1 cellular context compared by ENCODE assay signal in genomic region chr6:25746968-25747367, GRCh38.
TF ChIP-seq lines count a peak whose summit lies in the region.

No MANE protein-coding gene starts in this region.

TF ChIP-seq in HCT116, 20 proteins besides CTCF, POLR2A, EP300 and RAD21 (continued from another document):
- TF ChIP-seq, protein P1, sequence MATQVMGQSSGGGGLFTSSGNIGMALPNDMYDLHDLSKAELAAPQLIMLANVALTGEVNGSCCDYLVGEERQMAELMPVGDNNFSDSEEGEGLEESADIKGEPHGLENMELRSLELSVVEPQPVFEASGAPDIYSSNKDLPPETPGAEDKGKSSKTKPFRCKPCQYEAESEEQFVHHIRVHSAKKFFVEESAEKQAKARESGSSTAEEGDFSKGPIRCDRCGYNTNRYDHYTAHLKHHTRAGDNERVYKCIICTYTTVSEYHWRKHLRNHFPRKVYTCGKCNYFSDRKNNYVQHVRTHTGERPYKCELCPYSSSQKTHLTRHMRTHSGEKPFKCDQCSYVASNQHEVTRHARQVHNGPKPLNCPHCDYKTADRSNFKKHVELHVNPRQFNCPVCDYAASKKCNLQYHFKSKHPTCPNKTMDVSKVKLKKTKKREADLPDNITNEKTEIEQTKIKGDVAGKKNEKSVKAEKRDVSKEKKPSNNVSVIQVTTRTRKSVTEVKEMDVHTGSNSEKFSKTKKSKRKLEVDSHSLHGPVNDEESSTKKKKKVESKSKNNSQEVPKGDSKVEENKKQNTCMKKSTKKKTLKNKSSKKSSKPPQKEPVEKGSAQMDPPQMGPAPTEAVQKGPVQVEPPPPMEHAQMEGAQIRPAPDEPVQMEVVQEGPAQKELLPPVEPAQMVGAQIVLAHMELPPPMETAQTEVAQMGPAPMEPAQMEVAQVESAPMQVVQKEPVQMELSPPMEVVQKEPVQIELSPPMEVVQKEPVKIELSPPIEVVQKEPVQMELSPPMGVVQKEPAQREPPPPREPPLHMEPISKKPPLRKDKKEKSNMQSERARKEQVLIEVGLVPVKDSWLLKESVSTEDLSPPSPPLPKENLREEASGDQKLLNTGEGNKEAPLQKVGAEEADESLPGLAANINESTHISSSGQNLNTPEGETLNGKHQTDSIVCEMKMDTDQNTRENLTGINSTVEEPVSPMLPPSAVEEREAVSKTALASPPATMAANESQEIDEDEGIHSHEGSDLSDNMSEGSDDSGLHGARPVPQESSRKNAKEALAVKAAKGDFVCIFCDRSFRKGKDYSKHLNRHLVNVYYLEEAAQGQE (IDR thresholded peaks at IDR 0.05; ENCODE audit: low read depth), result no peak
- no peak for TF ChIP-seq POLR2AphosphoS5 (IDR thresholded peaks at IDR 0.05; ENCODE audit: low read depth, low read length)
- TF ChIP-seq CEBPB (IDR thresholded peaks at IDR 0.05; ENCODE audit: low read depth), result no peak
